Comparison of ENCODE assay signal across 18 cellular contexts in genomic region chr3:188647237-188647636, GRCh38.
DNase-seq lines count a peak whose midpoint lies in the region; ATAC-seq and TF ChIP-seq lines count a peak whose summit lies in the region.
"Had no signal": no experiment of that assay in that cellular context is flagged by ENCODE, and none has a peak within 500 bp of the region (broad histone marks: within the 10 kb centered on the region; RNA-seq: fewer than 3 reads in every experiment).

No MANE protein-coding gene starts in this region.

- no peak overlapping the region for H3K4me3 ChIP-seq in BLaER1 treated with 17β-estradiol and CSF1 and Interleukin-3, amounts not matched to agents 10 nM and 100 nM
- H3K4me3 ChIP-seq in Loucy (ENCODE audit: low read length, poor library complexity, severe bottlenecking): no peak overlapping the region
- H3K4me3 ChIP-seq: BLaER1, K562, PC-9, SK-N-MC had no signal

- peaks cover 0 to 10% (median 5%) of the 10 kb centered on the region in 3 donors for H3K36me3 Mint-ChIP-seq in immature natural killer cell
- H3K36me3 Mint-ChIP-seq in activated CD4-positive, alpha-beta T cell treated with anti-CD3 and anti-CD28 coated beads, Interleukin-2, amount 10 ng/mL, durations not matched to agents 7 days and 5 days (ENCODE audit: low read depth): peaks cover 4% of the 10 kb centered on the region
- H3K36me3 Mint-ChIP-seq in chondrocyte (ENCODE audit: low read depth): no peaks in the 10 kb centered on the region

- no peaks in the 10 kb centered on the region for H3K9me2 ChIP-seq in Loucy (replicated peaks; ENCODE audit: low read depth, low read length)

- no peaks in the 10 kb centered on the region for H4K20me1 ChIP-seq in BLaER1 treated with 17β-estradiol and CSF1 and Interleukin-3, amounts not matched to agents 10 nM and 100 nM
- H4K20me1 ChIP-seq in Loucy (ENCODE audit: insufficient read depth, low read length, poor library complexity, severe bottlenecking): no peaks in the 10 kb centered on the region
- H4K20me1 ChIP-seq: BLaER1 had no signal

- H3K27ac Mint-ChIP-seq in immature natural killer cell (peak overlapping the region; percentile 20 to 65 (median 53)), chondrocyte (ENCODE audit: unreplicated experiment) (no peak overlapping the region)
- no peak overlapping the region for H3K27ac Mint-ChIP-seq in activated CD4-positive, alpha-beta T cell treated with anti-CD3 and anti-CD28 coated beads, Interleukin-2, amount 10 ng/mL, durations not matched to agents 7 days and 5 days

- ATAC-seq in sciatic nerve: peak; percentile 79
- ATAC-seq in GM19395 (IDR thresholded peaks at IDR 0.05; ENCODE audit: unreplicated experiment): no peak
- ATAC-seq: K562 had no signal

- peaks cover 8 to 80% (median 12%) of the 10 kb centered on the region in 10 experiments; a peak in 19 of 20 replicates for H3K4me1 ChIP-seq in BLaER1 treated with 17β-estradiol and CSF1 and Interleukin-3, amounts not matched to agents 10 nM and 100 nM
- H3K4me1 ChIP-seq in Loucy (ENCODE audit: insufficient read depth, low read length, poor library complexity, severe bottlenecking): peaks cover 27% of the 10 kb centered on the region

- H3K4me1 Mint-ChIP-seq in immature natural killer cell (peaks cover 20 to 38% of the 10 kb centered on the region in 2 donors), chondrocyte (ENCODE audit: low read depth) (peaks cover 31% of the 10 kb centered on the region)
- peaks cover 11% of the 10 kb centered on the region for H3K4me1 Mint-ChIP-seq in activated CD4-positive, alpha-beta T cell treated with anti-CD3 and anti-CD28 coated beads, Interleukin-2, amount 10 ng/mL, durations not matched to agents 7 days and 5 days

- TF ChIP-seq CTCF in Loucy (conservative IDR thresholded peaks at IDR 0.05; ENCODE audit: low read length): no peak
- TF ChIP-seq CTCF in chondrocyte (IDR thresholded peaks at IDR 0.05): no peak

- H3K79me2 ChIP-seq in Loucy (ENCODE audit: insufficient read depth, low read length): no peaks in the 10 kb centered on the region

- POLR2A ChIA-PET in activated CD4-positive, alpha-beta T cell treated with anti-CD3 and anti-CD28 coated beads, Interleukin-2, amount 10 ng/mL, durations not matched to agents 7 days and 5 days (lab: Charles Lee): no interaction called here

- H3K4me3 Mint-ChIP-seq in immature natural killer cell (peak overlapping the region in 1 of 5 donors; percentile 14), chondrocyte (ENCODE audit: unreplicated experiment) (no peak overlapping the region)
- no peak overlapping the region for H3K4me3 Mint-ChIP-seq in activated CD4-positive, alpha-beta T cell treated with anti-CD3 and anti-CD28 coated beads, Interleukin-2, amount 10 ng/mL, durations not matched to agents 7 days and 5 days

- no peak for DNase-seq in immature natural killer cell
- no peak for DNase-seq in sciatic nerve (ENCODE audit: low spot score)
- no peak for DNase-seq in activated CD4-positive, alpha-beta T cell treated with anti-CD3 and anti-CD28 coated beads, Interleukin-2, amount 10 ng/mL, durations not matched to agents 7 days and 5 days
- no peak for DNase-seq in chondrocyte (ENCODE audit: low spot score)
- DNase-seq: DMS79, NCI-H1048, NCI-H1930, NCI-H226, NCI-H510A treated with DMSO at 0.1 percent for 48 hours, NCI-H748 treated with DMSO at 0.1 percent for 48 hours, SHP77 had no signal

- peak overlapping the region in 3 of 11 experiments; percentile 15 to 47 (median 23); a peak in 2 of 22 replicates for H3K9ac ChIP-seq in BLaER1 treated with 17β-estradiol and CSF1 and Interleukin-3, amounts not matched to agents 10 nM and 100 nM
- no peak overlapping the region for H3K9ac ChIP-seq in Loucy (ENCODE audit: low read depth, low read length, poor library complexity, severe bottlenecking)
- H3K9ac ChIP-seq: BLaER1 had no signal

- H3K9me3 Mint-ChIP-seq in immature natural killer cell: no peaks in the 10 kb centered on the region
- H3K9me3 Mint-ChIP-seq in activated CD4-positive, alpha-beta T cell treated with anti-CD3 and anti-CD28 coated beads, Interleukin-2, amount 10 ng/mL, durations not matched to agents 7 days and 5 days: peaks cover 7% of the 10 kb centered on the region
- no peaks in the 10 kb centered on the region for H3K9me3 Mint-ChIP-seq in chondrocyte (ENCODE audit: low read depth)

- H3K9me3 ChIP-seq in BLaER1 treated with 17β-estradiol and CSF1 and Interleukin-3, amounts not matched to agents 10 nM and 100 nM (replicated peaks in 1 of 11): no peaks in the 10 kb centered on the region
- H3K9me3 ChIP-seq in Loucy (ENCODE audit: insufficient read depth, low read depth, low read length): no peaks in the 10 kb centered on the region
- H3K9me3 ChIP-seq: BLaER1 had no signal

- H2AFZ ChIP-seq in Loucy (ENCODE audit: low read length): no peak overlapping the region
- H2AFZ ChIP-seq: PC-9 had no signal

- peak overlapping the region in 8 of 11 experiments; percentile 8 to 88 (median 42); a peak in 12 of 22 replicates for H3K4me2 ChIP-seq in BLaER1 treated with 17β-estradiol and CSF1 and Interleukin-3, amounts not matched to agents 10 nM and 100 nM
- H3K4me2 ChIP-seq in Loucy (ENCODE audit: low read depth, low read length, poor library complexity, severe bottlenecking): peak overlapping the region; percentile 3
- H3K4me2 ChIP-seq: PC-9 had no signal

- intact Hi-C loops in sciatic nerve (cut with DNase I): no loop called here

- CTCF ChIA-PET in activated CD4-positive, alpha-beta T cell treated with anti-CD3 and anti-CD28 coated beads, Interleukin-2, amount 10 ng/mL, durations not matched to agents 7 days and 5 days (lab: Charles Lee): interaction anchor here (0.6 to 1.8 kb wide), 3 partner anchors 336 to 909 kb away, joined by 3 to 5 read pairs (median 3); no protein-coding TSS in a partner anchor

- peak overlapping the region in 5 of 11 experiments; percentile 11 to 79 (median 69); a peak in 9 of 22 replicates for H3K27ac ChIP-seq in BLaER1 treated with 17β-estradiol and CSF1 and Interleukin-3, amounts not matched to agents 10 nM and 100 nM
- H3K27ac ChIP-seq: BLaER1, PC-9, SK-N-MC had no signal

- H3K27me3 Mint-ChIP-seq in immature natural killer cell (ENCODE audit: low read depth in 3 of 3): peaks cover 0 to 1% (median 0%) of the 10 kb centered on the region in 3 donors
- H3K27me3 Mint-ChIP-seq in activated CD4-positive, alpha-beta T cell treated with anti-CD3 and anti-CD28 coated beads, Interleukin-2, amount 10 ng/mL, durations not matched to agents 7 days and 5 days: no peaks in the 10 kb centered on the region
- H3K27me3 Mint-ChIP-seq in chondrocyte (ENCODE audit: low read depth): no peaks in the 10 kb centered on the region

- 0 out of 2 replicates have a peak, but pooled peaks cover 2% of the 10 kb centered on the region for H3F3A ChIP-seq in Loucy (ENCODE audit: low read depth)

- no peaks in the 10 kb centered on the region for H3K27me3 ChIP-seq in BLaER1 treated with 17β-estradiol and CSF1 and Interleukin-3, amounts not matched to agents 10 nM and 100 nM
- H3K27me3 ChIP-seq in Loucy (ENCODE audit: insufficient read depth, low read length, poor library complexity, severe bottlenecking): no peaks in the 10 kb centered on the region
- H3K27me3 ChIP-seq: BLaER1 had no signal

- 0 out of 22 replicates have a peak, but pooled peaks cover 0 to 6% (median 0%) of the 10 kb centered on the region in 11 experiments for H3K36me3 ChIP-seq in BLaER1 treated with 17β-estradiol and CSF1 and Interleukin-3, amounts not matched to agents 10 nM and 100 nM
- H3K36me3 ChIP-seq in Loucy (ENCODE audit: insufficient read depth, low read length): no peaks in the 10 kb centered on the region
- H3K36me3 ChIP-seq: BLaER1 had no signal

Comparison
In these comparisons a context has a peak if more than half of its experiments do, and no peak if none do; other contexts are left out.
1. H3K27ac Mint-ChIP-seq: peak in immature natural killer cell (6 of 6); none in activated CD4-positive, alpha-beta T cell treated with anti-CD3 and anti-CD28 coated beads, Interleukin-2, amount 10 ng/mL, durations not matched to agents 7 days and 5 days (single experiment) and chondrocyte (single experiment).